Comparison of ENCODE assay signal across 8 cellular contexts in genomic region chr17:59366040-59366757, GRCh38. TPM values are rescaled to one million over a fixed set of nuclear protein-coding genes. Genes with fewer than 3 reads are reported as not detected.
DNase-seq lines count a peak whose midpoint lies in the region; ATAC-seq and TF ChIP-seq lines count a peak whose summit lies in the region.

No MANE protein-coding gene starts in this region.

- peaks cover 82% of the 10 kb centered on the region for H3K4me1 Mint-ChIP-seq in activated T-cell treated with anti-CD3 and anti-CD28 coated beads, Interleukin-2, amount 50 U/mL, for 72 hours (ENCODE audit: low read depth)
- peaks cover 45% of the 10 kb centered on the region for H3K4me1 Mint-ChIP-seq in activated T-helper 17 cell treated with anti-CD3 and anti-CD28 coated beads, Interleukin-2, amount 50 U/mL, for 72 hours
- peaks cover 29 to 33% of the 10 kb centered on the region in 2 donors for H3K4me1 Mint-ChIP-seq in natural killer cell treated with Interleukin-12 subunit alpha and Interleukin-12 subunit beta and Interleukin-15 and Interleukin-18, amount 100 ng/mL, for 72 hours (ENCODE audit: low read depth in 2 of 2)

- H3K27me3 Mint-ChIP-seq in activated T-cell treated with anti-CD3 and anti-CD28 coated beads, Interleukin-2, amount 50 U/mL, for 72 hours (ENCODE audit: low read depth), result no peaks in the 10 kb centered on the region
- no peaks in the 10 kb centered on the region for H3K27me3 Mint-ChIP-seq in activated T-helper 17 cell treated with anti-CD3 and anti-CD28 coated beads, Interleukin-2, amount 50 U/mL, for 72 hours
- no peaks in the 10 kb centered on the region for H3K27me3 Mint-ChIP-seq in natural killer cell treated with Interleukin-12 subunit alpha and Interleukin-12 subunit beta and Interleukin-15 and Interleukin-18, amount 100 ng/mL, for 72 hours

- no peak overlapping the region for H3K27ac Mint-ChIP-seq in activated T-cell treated with anti-CD3 and anti-CD28 coated beads, Interleukin-2, amount 50 U/mL, for 72 hours
- H3K27ac Mint-ChIP-seq in activated T-helper 17 cell treated with anti-CD3 and anti-CD28 coated beads, Interleukin-2, amount 50 U/mL, for 72 hours, result no peak overlapping the region
- H3K27ac Mint-ChIP-seq in natural killer cell treated with Interleukin-12 subunit alpha and Interleukin-12 subunit beta and Interleukin-15 and Interleukin-18, amount 100 ng/mL, for 72 hours, result no peak overlapping the region

- in situ Hi-C loops in GM13977 (cut with MboI; ENCODE audit: low pct_unique_long_range_greater_than_20kb, low sequenced_read_pairs, unreplicated experiment), result no loop called here

- no peaks in the 10 kb centered on the region for H3K9me3 Mint-ChIP-seq in activated T-cell treated with anti-CD3 and anti-CD28 coated beads, Interleukin-2, amount 50 U/mL, for 72 hours
- no peaks in the 10 kb centered on the region for H3K9me3 Mint-ChIP-seq in activated T-helper 17 cell treated with anti-CD3 and anti-CD28 coated beads, Interleukin-2, amount 50 U/mL, for 72 hours
- no peaks in the 10 kb centered on the region for H3K9me3 Mint-ChIP-seq in natural killer cell treated with Interleukin-12 subunit alpha and Interleukin-12 subunit beta and Interleukin-15 and Interleukin-18, amount 100 ng/mL, for 72 hours

- DNase-seq in activated T-cell treated with anti-CD3 and anti-CD28 coated beads, Interleukin-2, amount 50 U/mL, for 72 hours, result no peak
- no peak for DNase-seq in activated T-cell treated with anti-CD3 and anti-CD28 coated beads, Interleukin-2, amount 50 U/mL, for 48 hours
- peak; percentile 42 for DNase-seq in kidney glomerular epithelial cell (lab: John Stamatoyannopoulos, UW)
- DNase-seq in natural killer cell treated with Interleukin-12 subunit alpha and Interleukin-12 subunit beta and Interleukin-15 and Interleukin-18, amount 100 ng/mL, for 72 hours (ENCODE audit: low spot score), result no peak
- no peak for DNase-seq in GM13977 (ENCODE audit: low spot score)

- peak overlapping the region; percentile 58 to 67 for H3K4me3 Mint-ChIP-seq in activated T-cell treated with anti-CD3 and anti-CD28 coated beads, Interleukin-2, amount 50 U/mL, for 72 hours
- H3K4me3 Mint-ChIP-seq in activated T-helper 17 cell treated with anti-CD3 and anti-CD28 coated beads, Interleukin-2, amount 50 U/mL, for 72 hours, result peak overlapping the region; percentile 62
- H3K4me3 Mint-ChIP-seq in natural killer cell treated with Interleukin-12 subunit alpha and Interleukin-12 subunit beta and Interleukin-15 and Interleukin-18, amount 100 ng/mL, for 72 hours, result no peak overlapping the region

- ATAC-seq in activated T-cell treated with anti-CD3 and anti-CD28 coated beads, Interleukin-2, amount 50 U/mL, for 72 hours (replicated peaks in 1 of 2), result no peak
- no peak for ATAC-seq in activated T-helper 17 cell treated with anti-CD3 and anti-CD28 coated beads, Interleukin-2, amount 50 U/mL, for 72 hours (replicated peaks)
- ATAC-seq in HG02885 (IDR thresholded peaks at IDR 0.05; ENCODE audit: poor library complexity, unreplicated experiment), result no peak
- ATAC-seq in natural killer cell treated with Interleukin-12 subunit alpha and Interleukin-12 subunit beta and Interleukin-15 and Interleukin-18, amount 100 ng/mL, for 72 hours, result no peak

- H3K36me3 Mint-ChIP-seq in activated T-cell treated with anti-CD3 and anti-CD28 coated beads, Interleukin-2, amount 50 U/mL, for 72 hours (ENCODE audit: insufficient read depth in 2 of 2), result peaks cover 0 to 2% of the 10 kb centered on the region in 2 donors
- H3K36me3 Mint-ChIP-seq in activated T-helper 17 cell treated with anti-CD3 and anti-CD28 coated beads, Interleukin-2, amount 50 U/mL, for 72 hours (ENCODE audit: low read depth), result peaks cover 6% of the 10 kb centered on the region
- H3K36me3 Mint-ChIP-seq in natural killer cell treated with Interleukin-12 subunit alpha and Interleukin-12 subunit beta and Interleukin-15 and Interleukin-18, amount 100 ng/mL, for 72 hours, result no peaks in the 10 kb centered on the region

- peak overlapping the region; percentile 99 for H3K27ac ChIP-seq in temporal lobe (ENCODE audit: low read depth, low read length)

- no peak for TF ChIP-seq CTCF in GM13977 (IDR thresholded peaks at IDR 0.05; ENCODE audit: extremely low read depth, insufficient read depth, missing control alignments)

RNA-seq across cellular contexts. Expression of gene YPEL2, which starts 34.7 kb away (rescaled TPM):
- total RNA-seq in activated T-cell treated with anti-CD3 and anti-CD28 coated beads, Interleukin-2, amount 50 U/mL, for 72 hours, result 10 to 100 TPM; 13.4 to 18.9 TPM
- 10 to 100 TPM; 11.6 to 20.0 TPM for total RNA-seq in activated T-helper 17 cell treated with anti-CD3 and anti-CD28 coated beads, Interleukin-2, amount 50 U/mL, for 72 hours
- 7.4 TPM for total RNA-seq in temporal lobe
- 1 to 10 TPM; 3.1 to 5.4 TPM for total RNA-seq in natural killer cell treated with Interleukin-12 subunit alpha and Interleukin-12 subunit beta and Interleukin-15 and Interleukin-18, amount 100 ng/mL, for 72 hours
